Comparison of ENCODE assay signal across 9 cellular contexts in genomic region chr19:47229674-47230121, GRCh38. TPM values are rescaled to one million over a fixed set of nuclear protein-coding genes. Genes with fewer than 3 reads are reported as not detected.
DNase-seq lines count a peak whose midpoint lies in the region; ATAC-seq and TF ChIP-seq lines count a peak whose summit lies in the region.
"Had no signal": no experiment of that assay in that cellular context is flagged by ENCODE, and none has a peak within 500 bp of the region (broad histone marks: within the 10 kb centered on the region; RNA-seq: fewer than 3 reads in every experiment).

No MANE protein-coding gene starts in this region.

- TF ChIP-seq CTCF in cardiac muscle cell (IDR thresholded peaks at IDR 0.05; ENCODE audit: low read depth, low read length): no peak

- H3K9me3 ChIP-seq in cardiac muscle cell (ENCODE audit: low read depth): no peaks in the 10 kb centered on the region

- peak overlapping the region; percentile 20 for H3K27ac ChIP-seq in cardiac muscle cell
- peak overlapping the region; percentile 86 for H3K27ac ChIP-seq in urinary bladder (ENCODE audit: low read depth)

- peaks cover 3% of the 10 kb centered on the region for H3K36me3 Mint-ChIP-seq in activated CD4-positive, alpha-beta memory T cell treated with anti-CD3 and anti-CD28 coated beads for 36 hours

- no peaks in the 10 kb centered on the region for H3K27me3 ChIP-seq in cardiac muscle cell

- CTCF ChIA-PET in activated CD4-positive, alpha-beta memory T cell treated with anti-CD3 and anti-CD28 coated beads for 36 hours (lab: Charles Lee): interaction anchor here (0.5 to 8.0 kb wide), 4 partner anchors 16 to 400 kb away, joined by 3 to 141 read pairs (median 4); no protein-coding TSS in a partner anchor

- ATAC-seq in left ventricle myocardium superior: no peak
- ATAC-seq in HG02981 (IDR thresholded peaks at IDR 0.05; ENCODE audit: unreplicated experiment): no peak

- DNase-seq in cardiac muscle cell (ENCODE audit: low read depth in 1 of 2, low spot score in 1 of 2) (no peak), left ventricle myocardium superior (no peak), iris pigment epithelial cell (ENCODE audit: low read depth) (peak; percentile 52), activated gamma-delta T cell treated with Interleukin-2 at 50 U/mL for 16 hours (no peak), NCI-H1694 treated with DMSO at 0.1 percent for 48 hours (lab: John Stamatoyannopoulos, UW) (no peak)
- DNase-seq in activated CD4-positive, alpha-beta memory T cell treated with anti-CD3 and anti-CD28 coated beads for 36 hours: peak; percentile 32

- no peaks in the 10 kb centered on the region for H3K27me3 Mint-ChIP-seq in activated CD4-positive, alpha-beta memory T cell treated with anti-CD3 and anti-CD28 coated beads for 36 hours
- H3K27me3 Mint-ChIP-seq: effector memory CD8-positive, alpha-beta T cell had no signal

- POLR2A ChIA-PET in activated CD4-positive, alpha-beta memory T cell treated with anti-CD3 and anti-CD28 coated beads for 36 hours (lab: Charles Lee): interaction anchor here (1.1 kb wide), 1 partner anchor 14 kb away, joined by 5 read pairs; no protein-coding TSS in a partner anchor

- H3K4me1 Mint-ChIP-seq in activated CD4-positive, alpha-beta memory T cell treated with anti-CD3 and anti-CD28 coated beads for 36 hours (ENCODE audit: low read depth): peaks cover 28% of the 10 kb centered on the region

- no peak overlapping the region for H3K4me3 Mint-ChIP-seq in activated CD4-positive, alpha-beta memory T cell treated with anti-CD3 and anti-CD28 coated beads for 36 hours
- H3K4me3 Mint-ChIP-seq: effector memory CD8-positive, alpha-beta T cell had no signal

- peaks cover 20% of the 10 kb centered on the region for H3K4me1 ChIP-seq in cardiac muscle cell (ENCODE audit: low read depth)
- no peaks in the 10 kb centered on the region for H3K4me1 ChIP-seq in urinary bladder (ENCODE audit: insufficient read depth)

- H3K27ac Mint-ChIP-seq in activated CD4-positive, alpha-beta memory T cell treated with anti-CD3 and anti-CD28 coated beads for 36 hours: no peak overlapping the region
- H3K27ac Mint-ChIP-seq: effector memory CD8-positive, alpha-beta T cell had no signal

- H3K36me3 ChIP-seq in cardiac muscle cell: no peaks in the 10 kb centered on the region
- no peaks in the 10 kb centered on the region for H3K36me3 ChIP-seq in urinary bladder (ENCODE audit: insufficient read depth)

- peak overlapping the region; percentile 98 for H3K4me3 ChIP-seq in cardiac muscle cell
- H3K4me3 ChIP-seq in urinary bladder (ENCODE audit: low read depth, low read length): peak overlapping the region; percentile 83

- intact Hi-C loops in left ventricle myocardium superior (cut with micrococcal nuclease): no loop called here
- intact Hi-C loops in activated CD4-positive, alpha-beta memory T cell treated with anti-CD3 and anti-CD28 coated beads for 36 hours (cut with micrococcal nuclease): loop anchor here (1.0 to 2.0 kb wide), 2 partner anchors 19 to 43 kb away; no protein-coding TSS in a partner anchor

- WGBS in urinary bladder: 6% methylated on average over 11 of the region's 11 CpGs

- no peaks in the 10 kb centered on the region for H3K9me3 Mint-ChIP-seq in activated CD4-positive, alpha-beta memory T cell treated with anti-CD3 and anti-CD28 coated beads for 36 hours
- H3K9me3 Mint-ChIP-seq: effector memory CD8-positive, alpha-beta T cell had no signal

RNA-seq across cellular contexts. Expression of gene BBC3, which starts 1.3 kb away (rescaled TPM):
- total RNA-seq in cardiac muscle cell (19.1 and 21.5 TPM in 2 replicates), left ventricle myocardium superior (5.1 TPM), urinary bladder (1.3 TPM)
- polyA plus RNA-seq in cardiac muscle cell (12.9 and 19.2 TPM in 2 replicates), urinary bladder (6.7 TPM)
- total RNA-seq in activated CD4-positive, alpha-beta memory T cell treated with anti-CD3 and anti-CD28 coated beads for 36 hours: 10 to 100 TPM; 13.8 to 14.6 TPM

RNA-seq across cellular contexts. Expression of gene CCDC9, which starts 26.6 kb away (rescaled TPM):
- 13.8 and 22.5 TPM in 2 replicates for total RNA-seq in cardiac muscle cell
- 16.3 and 21.9 TPM in 2 replicates for polyA plus RNA-seq in cardiac muscle cell
- total RNA-seq in left ventricle myocardium superior: 19.2 TPM
- total RNA-seq in activated CD4-positive, alpha-beta memory T cell treated with anti-CD3 and anti-CD28 coated beads for 36 hours: 10 to 100 TPM; 32.7 to 39.1 TPM
- total RNA-seq in urinary bladder: 8.0 TPM
- polyA plus RNA-seq in urinary bladder: 36.6 TPM

RNA-seq across cellular contexts. Expression of gene INAFM1, which starts 45.0 kb away (rescaled TPM):
- total RNA-seq in cardiac muscle cell (1.5 and 4.8 TPM in 2 replicates), left ventricle myocardium superior (12.7 TPM), urinary bladder (2.8 TPM)
- polyA plus RNA-seq in cardiac muscle cell (2.8 and 5.8 TPM in 2 replicates), urinary bladder (32.0 TPM)
- total RNA-seq in activated CD4-positive, alpha-beta memory T cell treated with anti-CD3 and anti-CD28 coated beads for 36 hours: 10 to 100 TPM; 12.4 to 13.7 TPM

Comparison
In these comparisons a context has a peak if more than half of its experiments do, and no peak if none do; other contexts are left out.
1. DNase-seq: peak in activated CD4-positive, alpha-beta memory T cell treated with anti-CD3 and anti-CD28 coated beads for 36 hours (single experiment) and iris pigment epithelial cell (single experiment); none in cardiac muscle cell (0 of 2), left ventricle myocardium superior (single experiment), activated gamma-delta T cell treated with Interleukin-2 at 50 U/mL for 16 hours (single experiment) and NCI-H1694 treated with DMSO at 0.1 percent for 48 hours (single experiment).